Comparison of ENCODE assay signal across 24 cellular contexts in genomic region chr2:228840113-228840742, GRCh38.
"Had no signal": no experiment of that assay in that cellular context is flagged by ENCODE, and none has a peak within 500 bp of the region (broad histone marks: within the 10 kb centered on the region; RNA-seq: fewer than 3 reads in every experiment).

No MANE protein-coding gene starts in this region.

- H3K9me3 ChIP-seq: ascending aorta, breast epithelium, colonic mucosa, esophagus squamous epithelium had no signal

- H3K27me3 ChIP-seq: ascending aorta, breast epithelium, cardiac muscle cell, colonic mucosa, esophagus squamous epithelium had no signal

- ATAC-seq: activated CD4-positive, alpha-beta T cell treated with anti-CD3 and anti-CD28 coated beads for 36 hours; activated CD8-positive, alpha-beta memory T cell treated with anti-CD3 and anti-CD28 coated beads, Interleukin-2, amount 10 ng/mL, durations not matched to agents 7 days and 5 days; activated CD8-positive, alpha-beta T cell treated with anti-CD3 and anti-CD28 coated beads, Interleukin-2, amount 10 ng/mL, durations not matched to agents 7 days and 5 days; activated naive CD8-positive, alpha-beta T cell treated with anti-CD3 and anti-CD28 coated beads, Interleukin-2, amount 50 U/mL, for 24 hours had no signal

- H3K4me3 ChIP-seq: ascending aorta, breast epithelium, cardiac muscle cell, colonic mucosa, esophagus squamous epithelium had no signal

- H3K36me3 ChIP-seq: ascending aorta, breast epithelium, cardiac muscle cell, colonic mucosa, esophagus squamous epithelium had no signal

- DNase-seq: activated CD4-positive, alpha-beta memory T cell treated with anti-CD3 and anti-CD28 coated beads for 36 hours; activated CD4-positive, alpha-beta T cell treated with anti-CD3 and anti-CD28 coated beads for 36 hours; activated CD4-positive, alpha-beta T cell treated with anti-CD3 and anti-CD28 coated beads, Interleukin-2, amount 10 ng/mL, durations not matched to agents 24 days and 14 days; activated CD4-positive, CD25-positive, alpha-beta regulatory T cell; activated CD4-positive, CD25-positive, alpha-beta regulatory T cell treated with anti-CD3 and anti-CD28 coated beads, Interleukin-2, amount 50 U/mL, for 72 hours; activated CD8-positive, alpha-beta memory T cell treated with anti-CD3 and anti-CD28 coated beads, Interleukin-2, amount 10 ng/mL, durations not matched to agents 7 days and 5 days; activated CD8-positive, alpha-beta memory T cell treated with anti-CD3 and anti-CD28 coated beads, Interleukin-2, amount 50 U/mL, for 4 hours; activated CD8-positive, alpha-beta T cell treated with anti-CD3 and anti-CD28 coated beads, Interleukin-2, amount 10 ng/mL, durations not matched to agents 7 days and 5 days; activated effector memory CD4-positive, alpha-beta T cell treated with anti-CD3 and anti-CD28 coated beads, Interleukin-2, amount 50 U/mL, for 16 hours; activated naive CD4-positive, alpha-beta T cell treated with anti-CD3 and anti-CD28 coated beads for 36 hours; activated naive CD8-positive, alpha-beta T cell treated with anti-CD3 and anti-CD28 coated beads for 36 hours; activated naive CD8-positive, alpha-beta T cell treated with anti-CD3 and anti-CD28 coated beads, Interleukin-2, amount 50 U/mL, for 24 hours; activated T-cell treated with anti-CD3 and anti-CD28 coated beads, Interleukin-2, amount 50 U/mL, for 1 hour; activated T-cell treated with anti-CD3 and anti-CD28 coated beads, Interleukin-2, amount 50 U/mL, for 48 hours; central memory CD4-positive, alpha-beta T cell; cerebellar nuclear complex; effector CD8-positive, alpha-beta T cell; esophagus squamous epithelium; foreskin melanocyte had no signal

- H3K27ac ChIP-seq: ascending aorta, cardiac muscle cell, colonic mucosa, epithelial cell of prostate had no signal

- H3K4me1 ChIP-seq: breast epithelium, colonic mucosa, esophagus squamous epithelium had no signal
